In genomic region chr2:27628767-27629709, GRCh38 we compare ENCODE assay signal across 8 cellular contexts. TPM values are rescaled to one million over a fixed set of nuclear protein-coding genes. Genes with fewer than 3 reads are reported as not detected.
DNase-seq lines count a peak whose midpoint lies in the region; ATAC-seq and TF ChIP-seq lines count a peak whose summit lies in the region.

CCDC121 (minus strand) TSS chr2:27629012; CDS start chr2:27627799, 1,213 bp downstream.
GPN1 (plus strand) TSS chr2:27629050; CDS start chr2:27629059, 9 bp downstream.

- no peaks in the 10 kb centered on the region for H3K27me3 ChIP-seq in BLaER1
- H3K27me3 ChIP-seq in left lung: no peaks in the 10 kb centered on the region

- H3K4me3 ChIP-seq in BLaER1: peak within 1 kb of the TSS; percentile 89
- peak within 1 kb of the TSS; percentile 83 for H3K4me3 ChIP-seq in coronary artery
- H3K4me3 ChIP-seq in left lung: peak within 1 kb of the TSS; percentile 88 to 93

- H3K9ac ChIP-seq in BLaER1: peak within 1 kb of the TSS; percentile 94

- peak within 1 kb of the TSS; percentile 91 for H3K27ac ChIP-seq in BLaER1
- H3K27ac ChIP-seq in coronary artery: peak within 1 kb of the TSS; percentile 44 to 75
- peak within 1 kb of the TSS; percentile 84 to 88 for H3K27ac ChIP-seq in left lung

- peaks cover 46% of the 10 kb centered on the region for H3K36me3 ChIP-seq in BLaER1
- H3K36me3 ChIP-seq in left lung: peaks cover 0 to 46% of the 10 kb centered on the region in 2 donors

- peak; percentile 85 for DNase-seq in GM19238 (ENCODE audit: insufficient read length, low spot score)
- DNase-seq in NCI-H510A treated with DMSO at 0.1 percent for 48 hours (lab: John Stamatoyannopoulos, UW): peak; percentile 77
- DNase-seq in activated CD4-positive, alpha-beta T cell treated with anti-CD3 and anti-CD28 coated beads for 4 hours: peak; percentile 93 to 95
- peak; percentile 91 for DNase-seq in coronary artery (ENCODE audit: low spot score)
- DNase-seq in left lung: peak; percentile 94 to 95
- DNase-seq in stimulated activated CD4-positive, alpha-beta T cell treated with anti-CD3 and anti-CD28 coated beads, Interleukin-2, amount 100 ng/mL, for 4 hours (ENCODE audit: low read depth): peak; percentile 94

- H3K9me3 ChIP-seq in BLaER1 (no peaks in the 10 kb centered on the region), left lung (no peaks in the 10 kb centered on the region)

- H4K20me1 ChIP-seq in BLaER1: no peaks in the 10 kb centered on the region

- H3K4me2 ChIP-seq in BLaER1: peak within 1 kb of the TSS; percentile 99

- ATAC-seq in HG03432 (IDR thresholded peaks at IDR 0.05; ENCODE audit: unreplicated experiment) (peak; percentile 99), left lung (peak; percentile 97)

- no peak for TF ChIP-seq CTCF in coronary artery (IDR thresholded peaks at IDR 0.05)
- no peak for TF ChIP-seq CTCF in left lung (IDR thresholded peaks at IDR 0.05)

- H3K4me1 ChIP-seq in BLaER1 (peaks cover 40% of the 10 kb centered on the region), left lung (peaks cover 6 to 44% of the 10 kb centered on the region in 2 donors)

- intact Hi-C loops in left lung (cut with DNase I): no loop called here

RNA-seq across cellular contexts. Expression of gene CCDC121, which starts in this region (rescaled TPM):
- total RNA-seq in left lung: 1 to 10 TPM; 2.9 to 3.0 TPM

RNA-seq across cellular contexts. Expression of gene GPN1, which starts in this region (rescaled TPM):
- 10 to 100 TPM; 24.2 to 25.0 TPM for total RNA-seq in left lung

Comparison
In these comparisons a context has a peak if more than half of its experiments do, and no peak if none do; other contexts are left out.
1. Peak in every context shown above with its lines: DNase-seq, ATAC-seq, H3K4me3 ChIP-seq and H3K27ac ChIP-seq.